In the genomic region with DNA sequence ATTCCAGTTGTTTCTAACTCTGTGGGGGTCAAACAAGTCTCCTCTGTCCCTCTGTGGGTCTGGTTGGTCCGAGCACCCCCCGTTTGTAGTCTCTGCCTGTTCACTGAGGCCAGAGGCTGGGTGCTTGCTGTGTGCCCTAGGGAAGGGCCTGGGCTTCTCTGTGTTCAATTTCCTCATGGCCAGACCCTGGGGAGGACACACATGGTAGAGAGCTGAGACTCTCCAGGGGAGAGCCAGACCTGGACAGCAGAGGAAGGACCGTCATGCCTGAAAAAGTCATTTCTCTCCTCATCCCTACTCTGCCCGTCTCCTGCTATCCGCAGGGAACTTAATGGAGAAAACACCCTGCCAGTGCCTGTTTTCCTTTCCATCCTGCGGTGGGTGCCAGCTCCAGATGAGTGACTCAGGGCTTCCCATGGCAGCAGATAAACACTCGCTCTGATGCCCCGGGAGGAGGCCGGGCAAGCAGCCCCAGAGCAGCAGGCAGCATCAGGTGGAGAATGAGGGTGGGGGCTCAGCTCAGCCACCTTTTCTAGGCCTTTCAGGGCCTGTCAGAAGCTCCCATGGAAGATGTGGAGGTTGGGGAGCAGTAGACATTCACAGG, we compare ENCODE assay signal across 9 cellular contexts. TPM values are rescaled to one million over a fixed set of nuclear protein-coding genes. Genes with fewer than 3 reads are reported as not detected.
DNase-seq lines count a peak whose midpoint lies in the region; ATAC-seq and TF ChIP-seq lines count a peak whose summit lies in the region.
"Had no signal": no experiment of that assay in that cellular context is flagged by ENCODE, and none has a peak within 500 bp of the region (broad histone marks: within the 10 kb centered on the region; RNA-seq: fewer than 3 reads in every experiment).

No MANE protein-coding gene starts in this region.

- ATAC-seq in left ventricle myocardium superior (peak; percentile 53), thoracic aorta (ENCODE audit: insufficient number of reproducible peaks, low FRiP score, low read depth) (peak; percentile 70)

- H3K27me3 ChIP-seq in adrenal gland, result no peaks in the 10 kb centered on the region
- no peaks in the 10 kb centered on the region for H3K27me3 ChIP-seq in thoracic aorta (replicated peaks; ENCODE audit: insufficient read depth)

- DNase-seq in HK-2 (ENCODE audit: unreplicated experiment), result peak; percentile 84
- peak in 6 of 7 donors; percentile 58 to 85 (median 70) for DNase-seq in adrenal gland
- DNase-seq in left ventricle myocardium superior, result no peak
- DNase-seq in thoracic aorta (ENCODE audit: low spot score), result peak; percentile 59
- no peak for DNase-seq in NCI-H526 (lab: John Stamatoyannopoulos, UW)
- DNase-seq in globus pallidus (ENCODE audit: low spot score), result no peak
- DNase-seq in stimulated activated CD4-positive, alpha-beta T cell treated with anti-CD3 and anti-CD28 coated beads, Interleukin-4, amount 100 ng/mL, for 24 hours, result no peak
- DNase-seq: central memory CD4-positive, alpha-beta T cell; NCI-H2171 treated with DMSO at 0.1 percent for 48 hours had no signal

- H3K27ac ChIP-seq in adrenal gland (peak overlapping the region in 2 of 5 donors; percentile 35 to 92), thoracic aorta (peak overlapping the region; percentile 89 to 93)

- WGBS in adrenal gland, 4 donors, result 58 to 78% (median 64%) methylated on average over 4 to 9 of the region's 9 CpGs

- no peaks in the 10 kb centered on the region for H3K9me3 ChIP-seq in adrenal gland (replicated peaks in 1 of 3)
- H3K9me3 ChIP-seq in thoracic aorta, result no peaks in the 10 kb centered on the region

- TF ChIP-seq CTCF in adrenal gland (IDR thresholded peaks at IDR 0.05), result no peak
- no peak for TF ChIP-seq CTCF in thoracic aorta (IDR thresholded peaks at IDR 0.05)

- no peak for TF ChIP-seq POLR2A in adrenal gland (IDR thresholded peaks at IDR 0.05)

- H3K4me1 ChIP-seq in adrenal gland (replicated peaks in 1 of 2), result peaks cover 9 to 34% of the 10 kb centered on the region in 2 donors
- peaks cover 37 to 59% of the 10 kb centered on the region in 2 donors for H3K4me1 ChIP-seq in thoracic aorta (ENCODE audit: control insufficient read depth in 1 of 2, low read depth in 2 of 2)

- intact Hi-C loops in adrenal gland (cut with DNase I), result no loop called here
- intact Hi-C loops in left ventricle myocardium superior (cut with micrococcal nuclease), result no loop called here

- no peaks in the 10 kb centered on the region for H3K36me3 ChIP-seq in adrenal gland (replicated peaks in 1 of 2)
- H3K36me3 ChIP-seq in thoracic aorta, result no peaks in the 10 kb centered on the region

- H3K4me3 ChIP-seq in adrenal gland (no peak overlapping the region), thoracic aorta (peak overlapping the region; percentile 30)

RNA-seq across cellular contexts. Expression of gene SNAI1, which starts 51.9 kb away (rescaled TPM):
- total RNA-seq in adrenal gland (10 to 100 TPM in 3 of 8 donors, 1 to 10 TPM in 5; 2.2 to 12.1 (median 8.4) TPM), left ventricle myocardium superior (0.82 TPM), thoracic aorta (10 to 100 TPM; 13.0 to 19.1 TPM)
- 10 to 100 TPM in 2 of 3 donors, 1 to 10 TPM in 1; 2.6 to 13.2 (median 10.9) TPM for polyA plus RNA-seq in adrenal gland

Comparison
In these comparisons a context has a peak if more than half of its experiments do, and no peak if none do; other contexts are left out.
1. DNase-seq: peak in HK-2 (single experiment), adrenal gland (6 of 7) and thoracic aorta (single experiment); none in left ventricle myocardium superior (single experiment), NCI-H526 (0 of 2), globus pallidus (single experiment) and stimulated activated CD4-positive, alpha-beta T cell treated with anti-CD3 and anti-CD28 coated beads, Interleukin-4, amount 100 ng/mL, for 24 hours (single experiment).